ENCODE assay signal across 1 cellular context in genomic region chr12:82326905-82327503, GRCh38.
TF ChIP-seq lines count a peak whose summit lies in the region.

No MANE protein-coding gene starts in this region.

TF ChIP-seq in IMR-90, 13 proteins besides CTCF, POLR2A, EP300 and RAD21:
- TF ChIP-seq SMC3 (IDR thresholded peaks at IDR 0.05; ENCODE audit: low read depth, low read length) (peak; percentile 39; the same call in 1 of the 2 replicates), USF2 (IDR thresholded peaks at IDR 0.05; ENCODE audit: low read depth, low read length) (no peak)
